Comparison of ENCODE assay signal across 8 cellular contexts in the genomic region with DNA sequence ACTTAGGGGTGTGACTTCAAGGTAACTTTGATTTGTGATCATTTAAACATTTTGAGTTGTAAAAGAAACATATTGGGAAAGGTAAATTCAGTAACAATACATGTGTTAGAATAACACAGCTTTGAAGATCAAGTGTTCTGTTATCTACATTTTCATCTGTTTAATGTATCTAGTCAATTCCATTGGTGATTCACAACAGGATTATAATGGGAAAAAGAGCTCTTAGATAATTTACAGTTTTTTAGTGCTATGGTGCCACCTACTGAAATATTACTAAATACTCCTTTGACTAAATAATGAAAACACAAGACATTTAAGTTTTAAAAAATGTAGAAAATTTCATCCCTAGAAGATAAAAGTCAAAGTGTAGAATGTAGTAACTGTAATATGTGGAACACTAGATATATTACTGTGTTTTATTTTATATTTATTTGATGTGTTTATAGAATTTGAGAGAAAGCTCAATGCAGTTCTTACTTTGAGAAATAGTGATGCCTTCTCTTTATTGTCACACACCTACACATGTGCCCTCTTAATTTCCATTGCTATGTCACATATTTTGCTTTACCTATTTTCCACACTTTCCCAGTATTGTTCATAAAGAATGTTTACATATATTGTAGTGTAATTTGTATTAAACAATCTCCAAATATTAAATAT. TPM values are rescaled to one million over a fixed set of nuclear protein-coding genes. Genes with fewer than 3 reads are reported as not detected.
DNase-seq lines count a peak whose midpoint lies in the region; ATAC-seq and TF ChIP-seq lines count a peak whose summit lies in the region.

No MANE protein-coding gene starts in this region.

- CTCF ChIA-PET in HCT116 (lab: Charles Lee) = interaction anchor here (0.6 to 1.4 kb wide), 15 partner anchors 9 to 1286 kb away, joined by 3 to 9 read pairs (median 3); no protein-coding TSS in a partner anchor

- no peaks in the 10 kb centered on the region for H3K27me3 Mint-ChIP-seq in CD14-positive monocyte (ENCODE audit: low read depth in 3 of 3)
- H3K27me3 Mint-ChIP-seq in type B pancreatic cell = no peaks in the 10 kb centered on the region

- H3K4me3 Mint-ChIP-seq in CD14-positive monocyte (no peak overlapping the region), type B pancreatic cell (no peak overlapping the region)

- intact Hi-C loops in CD14-positive monocyte (cut with micrococcal nuclease) = loop anchor here (10.0 kb wide), 2 partner anchors 131 to 151 kb away; no protein-coding TSS in a partner anchor
- intact Hi-C loops in HCT116 (cut with micrococcal nuclease) = loop anchor here (5.0 to 10.0 kb wide), 4 partner anchors 219 to 1169 kb away; no protein-coding TSS in a partner anchor
- intact Hi-C loops in right cardiac atrium (cut with DNase I) = no loop called here

- H3K9me2 ChIP-seq in HCT116 (ENCODE audit: insufficient read depth) = no peaks in the 10 kb centered on the region

- H3K36me3 Mint-ChIP-seq in CD14-positive monocyte = peaks cover 26 to 36% of the 10 kb centered on the region in 2 donors
- no peaks in the 10 kb centered on the region for H3K36me3 Mint-ChIP-seq in type B pancreatic cell

- H3K27ac Mint-ChIP-seq in CD14-positive monocyte (peak overlapping the region; percentile 6 to 73 (median 71)), type B pancreatic cell (no peak overlapping the region)

- H3K4me2 ChIP-seq in HCT116 (ENCODE audit: low read length) = no peak overlapping the region

- DNase-seq in CD14-positive monocyte (ENCODE audit: low spot score) (no peak), HCT116 (ENCODE audit: low read depth, low spot score) (peak; percentile 26), RPMI7951 (ENCODE audit: low read depth) (peak; percentile 55), fibroblast of gingiva (ENCODE audit: low read depth) (peak; percentile 27), type B pancreatic cell (ENCODE audit: extremely low spot score, unreplicated experiment) (no peak), NCI-H187 treated with DMSO at 0.1 percent for 48 hours (lab: John Stamatoyannopoulos, UW) (no peak), right cardiac atrium (no peak)

- H3K9me3 ChIP-seq in HCT116 (ENCODE audit: control insufficient read depth in 1 of 2, insufficient read depth in 1 of 2, low read depth in 1 of 2, low read length in 2 of 2) = no peaks in the 10 kb centered on the region
- H3K9me3 ChIP-seq in right cardiac atrium (ENCODE audit: control insufficient read depth, low read length) = no peaks in the 10 kb centered on the region

- H3K4me1 ChIP-seq in HCT116 (ENCODE audit: control insufficient read depth in 1 of 2, insufficient read depth in 2 of 2, low read length in 2 of 2) (no peaks in the 10 kb centered on the region), right cardiac atrium (ENCODE audit: control insufficient read depth, insufficient read depth, low read length) (no peaks in the 10 kb centered on the region)

- H3K9me3 Mint-ChIP-seq in CD14-positive monocyte (no peaks in the 10 kb centered on the region), type B pancreatic cell (no peaks in the 10 kb centered on the region)

- H3K4me1 Mint-ChIP-seq in CD14-positive monocyte (peaks cover 64% of the 10 kb centered on the region), type B pancreatic cell (ENCODE audit: unreplicated experiment) (peaks cover 12% of the 10 kb centered on the region)

- peak overlapping the region; percentile 56 for H2AFZ ChIP-seq in HCT116 (ENCODE audit: low read depth, low read length, poor library complexity, severe bottlenecking)

- H3K4me3 ChIP-seq in HCT116 (replicated peaks in 1 of 2; ENCODE audit: low read depth in 1 of 2, low read length in 2 of 2) (no peak overlapping the region), right cardiac atrium (ENCODE audit: low read length) (no peak overlapping the region)

- H3K27ac ChIP-seq in HCT116 (ENCODE audit: low read depth, low read length) (no peak overlapping the region), right cardiac atrium (ENCODE audit: low read length) (no peak overlapping the region)

- RAD21 ChIA-PET in HCT116 (lab: Charles Lee; ENCODE audit: low non-redundant PET in 1 of 2, low total read pairs in 2 of 2, uncharacterized antibody in 2 of 2, unreplicated experiment in 2 of 2) = interaction anchor here in 1 of 2 experiments (1.2 kb wide), 1 partner anchor 221 kb away, joined by 3 read pairs; no protein-coding TSS in a partner anchor

- no peak for TF ChIP-seq POLR2A in HCT116 (IDR thresholded peaks at IDR 0.05; ENCODE audit: borderline replicate concordance, extremely low read depth, insufficient read depth, insufficient read length)

- peak; percentile 69 for TF ChIP-seq RAD21 in HCT116 (IDR thresholded peaks at IDR 0.05; ENCODE audit: low read depth)

- TF ChIP-seq CTCF in CD14-positive monocyte (IDR thresholded peaks at IDR 0.05) (peak; percentile 73), HCT116 (IDR thresholded peaks at IDR 0.05 in 2 of 3, conservative IDR thresholded peaks at IDR 0.05 in 1 of 3; ENCODE audit: borderline replicate concordance in 1 of 3, insufficient read depth in 1 of 3, low read depth in 2 of 3, low read length in 2 of 3) (peak in 2 of 3 experiments; percentile 47 to 52; a peak in 3 of 6 replicates), type B pancreatic cell (conservative IDR thresholded peaks at IDR 0.05) (peak; percentile 68)

- ATAC-seq in HCT116 (no peak; the same call in 1 of the 2 replicates), right cardiac atrium (no peak), GM21619 (IDR thresholded peaks at IDR 0.05; ENCODE audit: unreplicated experiment) (no peak)

- no peaks in the 10 kb centered on the region for H4K20me1 ChIP-seq in HCT116 (ENCODE audit: insufficient read depth)

- no peaks in the 10 kb centered on the region for H3K79me2 ChIP-seq in HCT116 (ENCODE audit: insufficient read depth, low read length)

- no peaks in the 10 kb centered on the region for H3K36me3 ChIP-seq in HCT116 (ENCODE audit: control insufficient read depth in 1 of 2, insufficient read depth in 2 of 2, low read length in 2 of 2)

- H3K27me3 ChIP-seq in HCT116 (ENCODE audit: insufficient read depth, low read length) (no peaks in the 10 kb centered on the region), right cardiac atrium (ENCODE audit: control insufficient read depth, insufficient read depth) (no peaks in the 10 kb centered on the region)

- no peak overlapping the region for H3K9ac ChIP-seq in HCT116 (ENCODE audit: low read length)

- BruUV-seq in HCT116 (replicated peaks; lab: Mats Ljungman, UMichigan) = no TSS peak

- POLR2A ChIA-PET in HCT116 (lab: Charles Lee) = no interaction called here

TF ChIP-seq in HCT116, 20 proteins besides CTCF, POLR2A, EP300 and RAD21 (continues in another document):
- no peak for TF ChIP-seq SRF (IDR thresholded peaks at IDR 0.05; ENCODE audit: low read depth)
- no peak for TF ChIP-seq EZH2 (IDR thresholded peaks at IDR 0.05)
- no peak for TF ChIP-seq YY1 (IDR thresholded peaks at IDR 0.05; ENCODE audit: extremely low read depth, insufficient replicate concordance, low read depth, low read length)
- TF ChIP-seq ZFX (IDR thresholded peaks at IDR 0.05) = no peak
- no peak for TF ChIP-seq CEBPB (IDR thresholded peaks at IDR 0.05; ENCODE audit: low read depth)
- TF ChIP-seq, protein P1, sequence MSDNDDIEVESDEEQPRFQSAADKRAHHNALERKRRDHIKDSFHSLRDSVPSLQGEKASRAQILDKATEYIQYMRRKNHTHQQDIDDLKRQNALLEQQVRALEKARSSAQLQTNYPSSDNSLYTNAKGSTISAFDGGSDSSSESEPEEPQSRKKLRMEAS (IDR thresholded peaks at IDR 0.05) = no peak
- TF ChIP-seq EZH2phosphoT487 (IDR thresholded peaks at IDR 0.05; ENCODE audit: borderline replicate concordance) = no peak
- TF ChIP-seq CBX3 (IDR thresholded peaks at IDR 0.05; ENCODE audit: low read depth) = no peak
- TF ChIP-seq, protein P2, sequence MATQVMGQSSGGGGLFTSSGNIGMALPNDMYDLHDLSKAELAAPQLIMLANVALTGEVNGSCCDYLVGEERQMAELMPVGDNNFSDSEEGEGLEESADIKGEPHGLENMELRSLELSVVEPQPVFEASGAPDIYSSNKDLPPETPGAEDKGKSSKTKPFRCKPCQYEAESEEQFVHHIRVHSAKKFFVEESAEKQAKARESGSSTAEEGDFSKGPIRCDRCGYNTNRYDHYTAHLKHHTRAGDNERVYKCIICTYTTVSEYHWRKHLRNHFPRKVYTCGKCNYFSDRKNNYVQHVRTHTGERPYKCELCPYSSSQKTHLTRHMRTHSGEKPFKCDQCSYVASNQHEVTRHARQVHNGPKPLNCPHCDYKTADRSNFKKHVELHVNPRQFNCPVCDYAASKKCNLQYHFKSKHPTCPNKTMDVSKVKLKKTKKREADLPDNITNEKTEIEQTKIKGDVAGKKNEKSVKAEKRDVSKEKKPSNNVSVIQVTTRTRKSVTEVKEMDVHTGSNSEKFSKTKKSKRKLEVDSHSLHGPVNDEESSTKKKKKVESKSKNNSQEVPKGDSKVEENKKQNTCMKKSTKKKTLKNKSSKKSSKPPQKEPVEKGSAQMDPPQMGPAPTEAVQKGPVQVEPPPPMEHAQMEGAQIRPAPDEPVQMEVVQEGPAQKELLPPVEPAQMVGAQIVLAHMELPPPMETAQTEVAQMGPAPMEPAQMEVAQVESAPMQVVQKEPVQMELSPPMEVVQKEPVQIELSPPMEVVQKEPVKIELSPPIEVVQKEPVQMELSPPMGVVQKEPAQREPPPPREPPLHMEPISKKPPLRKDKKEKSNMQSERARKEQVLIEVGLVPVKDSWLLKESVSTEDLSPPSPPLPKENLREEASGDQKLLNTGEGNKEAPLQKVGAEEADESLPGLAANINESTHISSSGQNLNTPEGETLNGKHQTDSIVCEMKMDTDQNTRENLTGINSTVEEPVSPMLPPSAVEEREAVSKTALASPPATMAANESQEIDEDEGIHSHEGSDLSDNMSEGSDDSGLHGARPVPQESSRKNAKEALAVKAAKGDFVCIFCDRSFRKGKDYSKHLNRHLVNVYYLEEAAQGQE (IDR thresholded peaks at IDR 0.05; ENCODE audit: low read depth) = no peak
- no peak for TF ChIP-seq SIN3A (IDR thresholded peaks at IDR 0.05; ENCODE audit: low read depth)
- TF ChIP-seq TCF7L2 (IDR thresholded peaks at IDR 0.05; ENCODE audit: borderline replicate concordance, extremely low read depth, insufficient read depth, insufficient read length) = no peak
- no peak for TF ChIP-seq JUND (IDR thresholded peaks at IDR 0.05)
- no peak for TF ChIP-seq POLR2AphosphoS5 (IDR thresholded peaks at IDR 0.05; ENCODE audit: low read depth, low read length)
- TF ChIP-seq ELF1 (IDR thresholded peaks at IDR 0.05; ENCODE audit: borderline replicate concordance, low read depth) = no peak
- no peak for TF ChIP-seq FOSL1 (IDR thresholded peaks at IDR 0.05; ENCODE audit: low read depth)

RNA-seq across cellular contexts. Expression of a gene that starts 47.4 kb away (rescaled TPM):
- polyA plus RNA-seq in CD14-positive monocyte (100 to 1,000 TPM; 667 to 992 TPM), right cardiac atrium (1.3 TPM)
- total RNA-seq in HCT116 (2021; ENCODE audit: unreplicated experiment) (1.2 TPM), type B pancreatic cell (ENCODE audit: low replicate concordance) (not detected in 2 replicates), right cardiac atrium (10 to 100 TPM in 3 of 4 donors, 1 to 10 TPM in 1; 9.1 to 16.2 (median 12.9) TPM)
- 0.08 TPM in 1 of 2 replicates, not detected in the other for polyA plus RNA-seq in HCT116 (2012)
- 0.12 and 0.98 TPM in 2 replicates for total RNA-seq in RPMI7951 (2014; rRNA removed; shearing (Covaris generic))

Comparison
In these comparisons a context has a peak if more than half of its experiments do, and no peak if none do; other contexts are left out.
1. DNase-seq: peak in HCT116 (single experiment), RPMI7951 (single experiment) and fibroblast of gingiva (single experiment); none in CD14-positive monocyte (single experiment), type B pancreatic cell (single experiment), NCI-H187 treated with DMSO at 0.1 percent for 48 hours (single experiment) and right cardiac atrium (0 of 3).
2. intact Hi-C loops: an anchor here in CD14-positive monocyte (10.0 kb wide) and HCT116 (5.0 to 10.0 kb wide); none called in right cardiac atrium.
3. Peak in every context shown above with its lines, with median percentiles within 50 percentile points of each other: CTCF ChIP-seq.